Comparison of ENCODE assay signal across 8 cellular contexts in the genomic region with DNA sequence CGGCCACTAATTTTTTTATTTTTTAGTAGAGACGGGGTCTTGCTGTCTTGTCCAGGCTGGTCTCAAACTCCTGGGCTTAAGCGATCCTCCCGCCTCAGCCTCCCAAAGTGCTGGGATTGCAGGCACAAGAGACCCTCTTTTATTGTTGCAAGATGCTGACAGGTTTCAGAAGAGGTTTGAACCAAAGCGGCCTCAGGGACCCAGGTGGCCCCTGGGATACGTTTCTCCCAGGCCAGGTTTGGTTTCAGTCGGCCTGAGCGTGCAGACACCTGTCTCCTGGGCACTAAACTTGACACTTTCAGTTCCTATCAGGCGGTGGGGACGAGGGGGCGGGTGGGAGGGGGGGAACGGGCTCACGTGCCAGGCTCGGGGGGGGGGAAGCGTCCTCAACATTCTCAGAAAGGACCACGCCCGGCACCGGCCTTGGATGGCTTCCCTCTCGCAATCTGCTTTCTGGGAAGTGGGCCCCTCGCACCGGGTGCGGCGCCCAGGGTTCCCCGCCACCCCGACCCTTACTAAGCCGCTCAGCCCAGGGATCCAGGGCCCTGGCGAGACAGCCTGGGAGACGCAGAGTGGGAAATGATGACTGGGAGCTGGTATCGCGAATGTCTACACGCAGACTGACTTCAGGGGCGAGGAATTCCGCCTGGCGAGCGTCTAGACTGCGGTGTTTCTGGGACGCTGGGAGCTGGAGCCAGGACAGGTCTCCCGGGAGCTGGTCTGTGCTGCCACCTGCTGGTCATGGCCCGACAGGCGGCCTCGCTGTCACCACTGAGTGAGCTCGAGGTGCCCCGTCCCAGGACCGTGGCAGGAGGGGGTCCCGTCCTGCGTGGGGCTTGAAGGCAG.
A peak's percentile ranks its signal among the peaks of the same experiment; 100 is the strongest.
DNase-seq lines count a peak whose midpoint lies in the region; ATAC-seq and TF ChIP-seq lines count a peak whose summit lies in the region.

No MANE protein-coding gene starts in this region.

- H3K27me3 Mint-ChIP-seq in IgD-negative memory B cell = no peaks in the 10 kb centered on the region
- H3K27me3 Mint-ChIP-seq in activated naive CD4-positive, alpha-beta T cell treated with anti-CD3 and anti-CD28 coated beads, Interleukin-2, amount 50 U/mL, for 24 hours = no peaks in the 10 kb centered on the region

- H3K36me3 ChIP-seq in ovary = no peaks in the 10 kb centered on the region
- peaks cover 3% of the 10 kb centered on the region for H3K36me3 ChIP-seq in thymus (ENCODE audit: control insufficient read depth, insufficient read depth)

- peak overlapping the region; percentile 74 to 89 (median 85) for H3K4me3 Mint-ChIP-seq in IgD-negative memory B cell
- peak overlapping the region; percentile 86 for H3K4me3 Mint-ChIP-seq in activated naive CD4-positive, alpha-beta T cell treated with anti-CD3 and anti-CD28 coated beads, Interleukin-2, amount 50 U/mL, for 24 hours

- H3K4me1 ChIP-seq in ovary (ENCODE audit: insufficient read depth) (no peaks in the 10 kb centered on the region), thymus (ENCODE audit: control insufficient read depth, insufficient read depth, low read length) (peaks cover 29% of the 10 kb centered on the region)

- H3K27ac ChIP-seq in ovary (peak overlapping the region in 1 of 2 donors; percentile 48), thymus (ENCODE audit: low read depth) (peak overlapping the region; percentile 74)

- peak overlapping the region; percentile 92 to 96 (median 93) for H3K27ac Mint-ChIP-seq in IgD-negative memory B cell
- H3K27ac Mint-ChIP-seq in activated naive CD4-positive, alpha-beta T cell treated with anti-CD3 and anti-CD28 coated beads, Interleukin-2, amount 50 U/mL, for 24 hours = no peak overlapping the region

- DNase-seq in AG20443 (ENCODE audit: low spot score) = peak; percentile 92
- DNase-seq in SK-N-DZ (ENCODE audit: low spot score) = peak; percentile 69
- DNase-seq in head of caudate nucleus = peak; percentile 72 to 97 (median 91)
- peak; percentile 91 to 97 (median 95) for DNase-seq in ovary

- TF ChIP-seq EP300 in ovary (IDR thresholded peaks at IDR 0.05) = peak; percentile 61

- H3K9me3 ChIP-seq in ovary (no peaks in the 10 kb centered on the region), thymus (ENCODE audit: control insufficient read depth) (peaks cover 2% of the 10 kb centered on the region)

- peak; percentile 90 to 99 (median 97) for TF ChIP-seq CTCF in ovary (IDR thresholded peaks at IDR 0.05)

- H3K27me3 ChIP-seq in ovary (no peaks in the 10 kb centered on the region), thymus (ENCODE audit: control insufficient read depth, insufficient read depth) (no peaks in the 10 kb centered on the region)

- H3K9me3 Mint-ChIP-seq in IgD-negative memory B cell = no peaks in the 10 kb centered on the region
- H3K9me3 Mint-ChIP-seq in activated naive CD4-positive, alpha-beta T cell treated with anti-CD3 and anti-CD28 coated beads, Interleukin-2, amount 50 U/mL, for 24 hours = no peaks in the 10 kb centered on the region

- ATAC-seq in GM18868 (IDR thresholded peaks at IDR 0.05; ENCODE audit: unreplicated experiment) = peak; percentile 33

- H3K4me3 ChIP-seq in ovary (peak overlapping the region; percentile 44), thymus (ENCODE audit: low read length) (peak overlapping the region; percentile 46)

- peaks cover 4% of the 10 kb centered on the region for H3K36me3 Mint-ChIP-seq in IgD-negative memory B cell
- no peaks in the 10 kb centered on the region for H3K36me3 Mint-ChIP-seq in activated naive CD4-positive, alpha-beta T cell treated with anti-CD3 and anti-CD28 coated beads, Interleukin-2, amount 50 U/mL, for 24 hours

- TF ChIP-seq POLR2A in ovary (IDR thresholded peaks at IDR 0.05) = peak; percentile 44

- peaks cover 44 to 51% (median 49%) of the 10 kb centered on the region in 3 donors for H3K4me1 Mint-ChIP-seq in IgD-negative memory B cell
- peaks cover 44% of the 10 kb centered on the region for H3K4me1 Mint-ChIP-seq in activated naive CD4-positive, alpha-beta T cell treated with anti-CD3 and anti-CD28 coated beads, Interleukin-2, amount 50 U/mL, for 24 hours

- WGBS in ovary, 3 donors = 11 to 12% (median 12%) methylated on average over 40 to 46 of the region's 46 CpGs
- 9% methylated on average over 46 of the region's 46 CpGs for WGBS in thymus

- intact Hi-C loops in head of caudate nucleus (cut with DNase I) (loop anchor here (2.0 kb wide), 1 partner anchor 136 kb away; no protein-coding TSS in a partner anchor), ovary (cut with DNase I) (loop anchor here (2.0 to 10.0 kb wide), 5 partner anchors 34 to 366 kb away; a partner anchor contains a TSS)
